ENCODE assay signal across 11 cellular contexts in the genomic region with DNA sequence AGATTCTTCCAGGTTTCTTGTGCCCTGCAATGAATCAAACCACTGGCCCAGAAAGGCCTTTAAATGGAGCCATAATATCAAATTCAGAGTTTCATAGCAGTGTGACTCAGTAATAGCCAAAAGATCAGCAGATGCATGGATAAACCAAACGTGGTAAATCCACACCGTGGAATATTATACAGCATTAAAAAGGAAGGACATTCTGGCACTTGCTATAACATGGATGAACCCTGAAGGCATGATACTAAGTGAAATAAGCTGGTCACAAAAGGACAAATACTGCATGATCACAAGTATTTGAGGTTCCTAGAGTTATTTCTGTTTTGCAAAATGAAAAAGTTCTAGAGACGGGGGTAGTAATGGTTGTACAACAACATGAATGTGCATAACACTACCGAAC.
DNase-seq lines count a peak whose midpoint lies in the region; ATAC-seq, FAIRE-seq and TF ChIP-seq lines count a peak whose summit lies in the region.
"Had no signal": no experiment of that assay in that cellular context is flagged by ENCODE, and none has a peak within 500 bp of the region (broad histone marks: within the 10 kb centered on the region; RNA-seq: fewer than 3 reads in every experiment).

No MANE protein-coding gene starts in this region.

- H3K27me3 ChIP-seq in PC-3 (ENCODE audit: low read length) (no peaks in the 10 kb centered on the region), colonic mucosa (no peaks in the 10 kb centered on the region), trophoblast cell (ENCODE audit: insufficient read depth, low read length) (no peaks in the 10 kb centered on the region)
- H3K27me3 ChIP-seq: BE2C had no signal

- no peaks in the 10 kb centered on the region for H3K9me3 ChIP-seq in A549
- no peaks in the 10 kb centered on the region for H3K9me3 ChIP-seq in PC-3 (ENCODE audit: low read length)
- H3K9me3 ChIP-seq in colonic mucosa, result no peaks in the 10 kb centered on the region
- no peaks in the 10 kb centered on the region for H3K9me3 ChIP-seq in trophoblast cell (ENCODE audit: insufficient read depth, low read depth, low read length)
- H3K9me3 ChIP-seq: BE2C had no signal

- no peak overlapping the region for H3K18ac ChIP-seq in trophoblast cell (ENCODE audit: low read length)

- no peaks in the 10 kb centered on the region for H3K79me2 ChIP-seq in PC-3 (ENCODE audit: low read length)
- peaks cover 5% of the 10 kb centered on the region for H3K79me2 ChIP-seq in trophoblast cell (ENCODE audit: control insufficient read depth, insufficient read depth, low read length, poor library complexity)

- H3K14ac ChIP-seq in trophoblast cell (ENCODE audit: low read length), result no peak overlapping the region

- no peak for TF ChIP-seq EP300 in A549 (IDR thresholded peaks at IDR 0.05)

- H4K91ac ChIP-seq in trophoblast cell (ENCODE audit: low read depth, low read length), result no peak overlapping the region

- no peak overlapping the region for H2AK5ac ChIP-seq in trophoblast cell (ENCODE audit: low read length)

- TF ChIP-seq POLR2A in A549 (IDR thresholded peaks at IDR 0.05; ENCODE audit: low read length), result no peak
- TF ChIP-seq POLR2A in erythroblast (IDR thresholded peaks at IDR 0.05; ENCODE audit: low read length), result no peak

- no peaks in the 10 kb centered on the region for H4K20me1 ChIP-seq in PC-3 (ENCODE audit: low read length)

- WGBS in A549 (ENCODE audit: missing lambda C conversion rate), result 91% methylated on average over 4 of the region's 4 CpGs
- no CpG with 5 or more reads among the region's 4 CpGs for WGBS in trophoblast cell (ENCODE audit: extremely low coverage, insufficient coverage, insufficient read length)

- POLR2A ChIA-PET in A549 (lab: Yijun Ruan, JAX) (interaction anchor here (1.9 kb wide), 1 partner anchor 10 kb away, joined by 5 read pairs; no protein-coding TSS in a partner anchor), PC-3 (lab: Charles Lee; ENCODE audit: unreplicated experiment) (no interaction called here)

- no peaks in the 10 kb centered on the region for H3K9me2 ChIP-seq in PC-3 (replicated peaks; ENCODE audit: low read length)

- H3K4me3 ChIP-seq in A549 (no peak overlapping the region), PC-3 (ENCODE audit: low read length) (no peak overlapping the region), colonic mucosa (no peak overlapping the region), trophoblast cell (ENCODE audit: low read depth, low read length) (no peak overlapping the region)

- H4K8ac ChIP-seq in trophoblast cell (ENCODE audit: low read depth, low read length), result no peak overlapping the region

- no peak for TF ChIP-seq RAD21 in A549 (conservative IDR thresholded peaks at IDR 0.05 in 1 of 2, IDR thresholded peaks at IDR 0.05 in 1 of 2)

- peaks cover 47% of the 10 kb centered on the region for H3K79me1 ChIP-seq in trophoblast cell (ENCODE audit: low read length)

- H3K36me3 ChIP-seq in PC-3 (ENCODE audit: low read depth, low read length) (no peaks in the 10 kb centered on the region), colonic mucosa (no peaks in the 10 kb centered on the region), trophoblast cell (ENCODE audit: control insufficient read depth in 1 of 2, insufficient read depth in 2 of 2, low read length in 2 of 2) (no peaks in the 10 kb centered on the region)
- H3K36me3 ChIP-seq: BE2C had no signal

- peak overlapping the region; percentile 51; the same call in 1 of the 2 replicates for H3K9ac ChIP-seq in PC-3 (ENCODE audit: low read length)
- H3K9ac ChIP-seq in colonic mucosa (ENCODE audit: low read depth in 2 of 2, low read length in 2 of 2), result no peak overlapping the region
- H3K9ac ChIP-seq in trophoblast cell (ENCODE audit: low read length), result no peak overlapping the region

- H3K23ac ChIP-seq in trophoblast cell (ENCODE audit: low read length), result no peak overlapping the region

- intact Hi-C loops in PC-3 (cut with micrococcal nuclease) (no loop called here), colonic mucosa (cut with DNase I) (loop anchor here (10.0 kb wide), 2 partner anchors 264 to 494 kb away; no protein-coding TSS in a partner anchor)

- H3K4me1 ChIP-seq in A549 (peaks cover 34% of the 10 kb centered on the region), PC-3 (ENCODE audit: insufficient read depth, low read length) (peaks cover 31% of the 10 kb centered on the region), colonic mucosa (peaks cover 15% of the 10 kb centered on the region), trophoblast cell (ENCODE audit: control insufficient read depth in 1 of 2, insufficient read depth in 2 of 2, low read length in 2 of 2) (peaks cover 30 to 38% of the 10 kb centered on the region in 2 experiments)
- H3K4me1 ChIP-seq: BE2C had no signal

- CTCF ChIA-PET in A549 (lab: Yijun Ruan, JAX) (interaction anchor here (0.6 to 1.6 kb wide), 3 partner anchors 10 to 502 kb away, joined by 4 to 5 read pairs (median 5); no protein-coding TSS in a partner anchor), PC-3 (lab: Charles Lee) (no interaction called here)

- H3K4me2 ChIP-seq in A549 (no peak overlapping the region), PC-3 (ENCODE audit: low read length) (no peak overlapping the region), trophoblast cell (ENCODE audit: low read length) (no peak overlapping the region)

- H3K4ac ChIP-seq in trophoblast cell (ENCODE audit: low read depth, low read length), result no peak overlapping the region

- peak overlapping the region; percentile 78 to 86; a peak in 5 of 6 replicates for H3K27ac ChIP-seq in A549
- H3K27ac ChIP-seq in PC-3 (ENCODE audit: low read length), result peak overlapping the region; percentile 81
- H3K27ac ChIP-seq in colonic mucosa, result peak overlapping the region; percentile 69
- peak overlapping the region; percentile 78 for H3K27ac ChIP-seq in trophoblast cell (ENCODE audit: low read depth, low read length)

- H3F3A ChIP-seq in PC-3 (ENCODE audit: low read length, unreplicated experiment), result no peaks in the 10 kb centered on the region

- BruUV-seq in PC-3 (replicated peaks; lab: Mats Ljungman, UMichigan), result no TSS peak

- H4K12ac ChIP-seq in trophoblast cell (ENCODE audit: low read depth, low read length), result no peak overlapping the region

- DNase-seq in A549 (ENCODE audit: low read depth in 1 of 2, low spot score in 1 of 2) (no peak), PC-3 (no peak), colonic mucosa (no peak), trophoblast cell (no peak), erythroblast (lab: John Stamatoyannopoulos, UW) (no peak), glomerular visceral epithelial cell (ENCODE audit: extremely low spot score) (no peak), left lobe of liver (ENCODE audit: low spot score) (no peak)
- DNase-seq: activated CD8-positive, alpha-beta memory T cell treated with anti-CD3 and anti-CD28 coated beads, Interleukin-2, amount 50 U/mL, for 48 hours; BE2C; stimulated activated CD4-positive, alpha-beta T cell treated with anti-CD3 and anti-CD28 coated beads, Interleukin-12 subunit alpha, Interleukin-12 subunit beta, amount 100 ng/mL, for 4 hours had no signal

- H2AFZ ChIP-seq in PC-3 (ENCODE audit: low read length) (no peak overlapping the region), trophoblast cell (ENCODE audit: insufficient read depth, low read length, poor library complexity) (no peak overlapping the region)

- no peak for FAIRE-seq in A549 (lab: Jason Lieb, UNC)

- ATAC-seq in A549 (no peak), PC-3 (no peak), HG03378 (IDR thresholded peaks at IDR 0.05; ENCODE audit: unreplicated experiment) (no peak), left lobe of liver (no peak)

- H2BK12ac ChIP-seq in trophoblast cell (ENCODE audit: low read length), result no peak overlapping the region

- no peak for TF ChIP-seq CTCF in A549 (IDR thresholded peaks at IDR 0.05)
- TF ChIP-seq CTCF in PC-3 (conservative IDR thresholded peaks at IDR 0.05; ENCODE audit: low read depth, low read length), result no peak
- no peak for TF ChIP-seq CTCF in colonic mucosa (IDR thresholded peaks at IDR 0.05)

- peak overlapping the region; percentile 35 for H2BK5ac ChIP-seq in trophoblast cell (ENCODE audit: low read depth, low read length, poor library complexity)

- peak overlapping the region; percentile 66 for H2BK120ac ChIP-seq in trophoblast cell (ENCODE audit: insufficient read depth, low read length, poor library complexity)

TF ChIP-seq in A549, 52 proteins besides CTCF, POLR2A, EP300 and RAD21:
- no peak for TF ChIP-seq NR3C1 (IDR thresholded peaks at IDR 0.05)
- TF ChIP-seq KDM1A (IDR thresholded peaks at IDR 0.05; ENCODE audit: low read depth), result 0 out of 2 replicates have a peak, but pooled peaks have one; percentile 54
